ENCODE assay signal across 23 cellular contexts in genomic region chr7:1703475-1704325, GRCh38. TPM values are rescaled to one million over a fixed set of nuclear protein-coding genes. Genes with fewer than 3 reads are reported as not detected.
DNase-seq lines count a peak whose midpoint lies in the region; ATAC-seq, FAIRE-seq and TF ChIP-seq lines count a peak whose summit lies in the region.
"Had no signal": no experiment of that assay in that cellular context is flagged by ENCODE, and none has a peak within 500 bp of the region (broad histone marks: within the 10 kb centered on the region; RNA-seq: fewer than 3 reads in every experiment).

No MANE protein-coding gene starts in this region.

- no peaks in the 10 kb centered on the region for H4K20me1 ChIP-seq in GM23338 (replicated peaks; ENCODE audit: insufficient read depth)

- peaks cover 23% of the 10 kb centered on the region; the same call in 1 of the 2 replicates for H3K4me1 ChIP-seq in GM23338 (ENCODE audit: insufficient read depth)

- H3K27me3 ChIP-seq in GM23338 (ENCODE audit: insufficient read depth), result no peaks in the 10 kb centered on the region
- H3K27me3 ChIP-seq: gastrocnemius medialis had no signal

- TF ChIP-seq CTCF in GM23338 (conservative IDR thresholded peaks at IDR 0.05; ENCODE audit: low read depth in 2 of 2) (no peak), coronary artery (IDR thresholded peaks at IDR 0.05) (no peak)

- no peak for FAIRE-seq in GM19239 (lab: Jason Lieb, UNC)

- no peaks in the 10 kb centered on the region for H3K36me3 ChIP-seq in GM23338 (ENCODE audit: insufficient read depth)
- H3K36me3 ChIP-seq: gastrocnemius medialis, thoracic aorta had no signal

- no peak overlapping the region for H2AFZ ChIP-seq in GM23338

- intact Hi-C loops in posterior vena cava (cut with DNase I), result no loop called here

- H3K4me3 Mint-ChIP-seq in GM23338, result no peak overlapping the region
- H3K4me3 Mint-ChIP-seq: CD8-positive, alpha-beta T cell; central memory CD8-positive, alpha-beta T cell; naive thymus-derived CD8-positive, alpha-beta T cell; stimulated activated memory B cell treated with anti-CD40 and anti-IgM and Interleukin-4, amounts not matched to agents 10 μg/mL and 1 μg/mL and 100 μg/mL, for 72 hours had no signal

- peaks cover 10% of the 10 kb centered on the region for H3K27me3 Mint-ChIP-seq in GM23338 (ENCODE audit: insufficient read depth, low read depth, poor library complexity)

- H3K36me3 Mint-ChIP-seq in GM23338 (ENCODE audit: low read depth), result peaks cover 17% of the 10 kb centered on the region; the same call in 2 of the 3 replicates
- H3K36me3 Mint-ChIP-seq: CD8-positive, alpha-beta T cell had no signal

- H3K27ac ChIP-seq in GM23338 (ENCODE audit: low read depth) (no peak overlapping the region), coronary artery (no peak overlapping the region)
- H3K27ac ChIP-seq: gastrocnemius medialis, thoracic aorta had no signal

- peaks cover 34% of the 10 kb centered on the region for H3K4me1 Mint-ChIP-seq in GM23338
- H3K4me1 Mint-ChIP-seq: central memory CD8-positive, alpha-beta T cell; naive thymus-derived CD8-positive, alpha-beta T cell; stimulated activated memory B cell treated with anti-CD40 and anti-IgM and Interleukin-4, amounts not matched to agents 10 μg/mL and 1 μg/mL and 100 μg/mL, for 72 hours had no signal

- no peak overlapping the region for H3K27ac Mint-ChIP-seq in GM23338
- H3K27ac Mint-ChIP-seq: CD8-positive, alpha-beta T cell; naive thymus-derived CD8-positive, alpha-beta T cell; stimulated activated memory B cell treated with anti-CD40 and anti-IgM and Interleukin-4, amounts not matched to agents 10 μg/mL and 1 μg/mL and 100 μg/mL, for 72 hours had no signal

- peak overlapping the region; percentile 38; the same call in 1 of the 2 replicates for H3K4me2 ChIP-seq in GM23338

- peaks cover 27% of the 10 kb centered on the region for H3K9me3 Mint-ChIP-seq in GM23338

- H3K9me2 ChIP-seq in GM23338 (ENCODE audit: insufficient read depth), result no peaks in the 10 kb centered on the region; the same call in 1 of the 2 replicates

- no peaks in the 10 kb centered on the region for H3F3A ChIP-seq in GM23338 (replicated peaks; ENCODE audit: low read depth)

- ATAC-seq in GM23338, result peak; percentile 55
- ATAC-seq in GM19397 (IDR thresholded peaks at IDR 0.05; ENCODE audit: unreplicated experiment), result no peak
- ATAC-seq: CD8-positive, alpha-beta T cell; gastrocnemius medialis; HCT116; naive thymus-derived CD8-positive, alpha-beta T cell; stimulated activated memory B cell treated with anti-CD40 and anti-IgM and Interleukin-4, amounts not matched to agents 10 μg/mL and 1 μg/mL and 100 μg/mL, for 72 hours had no signal

- H3K79me2 ChIP-seq in GM23338 (replicated peaks; ENCODE audit: insufficient read depth), result no peaks in the 10 kb centered on the region

- peak; percentile 83 for DNase-seq in D341Med (ENCODE audit: low spot score)
- DNase-seq in GM23338 (ENCODE audit: low spot score), result peak; percentile 42
- peak; percentile 59 for DNase-seq in coronary artery (ENCODE audit: low spot score)
- peak; percentile 62 for DNase-seq in posterior vena cava (ENCODE audit: low spot score)
- DNase-seq in NCI-H1694 (lab: John Stamatoyannopoulos, UW), result no peak
- DNase-seq in GM19239 (ENCODE audit: insufficient read length, low spot score), result no peak
- DNase-seq: activated CD4-positive, alpha-beta T cell treated with anti-CD3 and anti-CD28 coated beads for 4 hours; activated naive CD4-positive, alpha-beta T cell; anterior cingulate cortex; CD8-positive, alpha-beta T cell; DMS79 treated with DMSO at 0.1 percent for 48 hours; gastrocnemius medialis; naive thymus-derived CD8-positive, alpha-beta T cell; NCI-H1105; NCI-H2081 treated with DMSO at 0.1 percent for 48 hours; NCI-H446 treated with DMSO at 0.1 percent for 48 hours; SW 1271 had no signal

- H3K4me3 ChIP-seq in GM23338 (no peak overlapping the region), coronary artery (no peak overlapping the region)
- H3K4me3 ChIP-seq: gastrocnemius medialis, thoracic aorta had no signal

TF ChIP-seq in GM23338, 12 proteins besides CTCF, POLR2A, EP300 and RAD21 (continues in another document):
- TF ChIP-seq EZH2phosphoT487 (IDR thresholded peaks at IDR 0.05; ENCODE audit: unreplicated experiment) (no peak), REST (IDR thresholded peaks at IDR 0.05; ENCODE audit: unreplicated experiment) (no peak), ZNF331 (CRISPR knock-in tag; IDR thresholded peaks at IDR 0.05; ENCODE audit: low read depth) (no peak), POLR2AphosphoS5 (IDR thresholded peaks at IDR 0.05; ENCODE audit: low read depth) (no peak)

RNA-seq across cellular contexts. Expression of gene ELFN1, which starts 33.6 kb away (rescaled TPM):
- total RNA-seq in GM23338 (2014; rRNA removed; shearing (Covaris generic)), result 3.5 and 5.0 TPM in 2 replicates
- polyA plus RNA-seq in GM23338 (2016; fragmentation: Nextera tagmentation; extraction: Ambion mirVana), result 0.08 and 0.09 TPM in 2 replicates
- total RNA-seq in posterior vena cava, result 1 to 10 TPM; 1.2 to 1.8 TPM
- total RNA-seq: CD8-positive, alpha-beta T cell; LHCN-M2; naive thymus-derived CD8-positive, alpha-beta T cell had no signal
- polyA plus RNA-seq: naive thymus-derived CD8-positive, alpha-beta T cell had no signal

Comparison
In these comparisons a context has a peak if more than half of its experiments do, and no peak if none do; other contexts are left out.
1. DNase-seq: peak in D341Med (single experiment), GM23338 (single experiment), coronary artery (single experiment) and posterior vena cava (single experiment); none in NCI-H1694 (single experiment) and GM19239 (single experiment).